ENCODE assay signal across 25 cellular contexts in genomic region chr9:91564081-91564670, GRCh38.
"Had no signal": no experiment of that assay in that cellular context is flagged by ENCODE, and none has a peak within 500 bp of the region (broad histone marks: within the 10 kb centered on the region; RNA-seq: fewer than 3 reads in every experiment).

No MANE protein-coding gene starts in this region.

- FAIRE-seq: endothelial cell of umbilical vein, frontal cortex had no signal

- H3K9me3 Mint-ChIP-seq: dendritic cell treated with granulocyte-macrophage colony-stimulating factor and Interleukin-4, amounts not matched to agents 40 ng/mL and 50 ng/mL, for 4 days; immature natural killer cell; natural killer cell treated with Interleukin-12 subunit alpha and Interleukin-12 subunit beta and Interleukin-15 and Interleukin-18, amount 100 ng/mL, for 72 hours; stimulated activated memory B cell treated with anti-CD40 and anti-IgM and Interleukin-4, amounts not matched to agents 10 μg/mL and 1 μg/mL and 100 μg/mL, for 72 hours; type B pancreatic cell had no signal

- H3K36me3 Mint-ChIP-seq: immature natural killer cell; natural killer cell treated with Interleukin-12 subunit alpha and Interleukin-12 subunit beta and Interleukin-15 and Interleukin-18, amount 100 ng/mL, for 72 hours; stimulated activated memory B cell treated with anti-CD40 and anti-IgM and Interleukin-4, amounts not matched to agents 10 μg/mL and 1 μg/mL and 100 μg/mL, for 72 hours; type B pancreatic cell had no signal

- H3K4me1 Mint-ChIP-seq: immature natural killer cell; stimulated activated memory B cell treated with anti-CD40 and anti-IgM and Interleukin-4, amounts not matched to agents 10 μg/mL and 1 μg/mL and 100 μg/mL, for 72 hours had no signal

- H3K4me3 ChIP-seq: colonic mucosa, esophagus squamous epithelium, lower lobe of right lung, prostate gland, right atrium auricular region, testis, tibial artery had no signal

- H3K27ac Mint-ChIP-seq: dendritic cell treated with granulocyte-macrophage colony-stimulating factor and Interleukin-4, amounts not matched to agents 40 ng/mL and 50 ng/mL, for 4 days; immature natural killer cell; stimulated activated memory B cell treated with anti-CD40 and anti-IgM and Interleukin-4, amounts not matched to agents 10 μg/mL and 1 μg/mL and 100 μg/mL, for 72 hours; type B pancreatic cell had no signal

- DNase-seq: colonic mucosa; effector memory CD4-positive, alpha-beta T cell; esophagus squamous epithelium; hypothalamus; immature natural killer cell; islet precursor cell; kidney glomerular epithelial cell; left colon; left ventricle myocardium superior; lower lobe of right lung; nucleus accumbens; stimulated activated CD4-positive, alpha-beta T cell treated with anti-CD3 and anti-CD28 coated beads, Interleukin-2, amount 100 ng/mL, for 24 hours; stimulated activated CD4-positive, alpha-beta T cell treated with anti-CD3 and anti-CD28 coated beads, Interleukin-4, amount 100 ng/mL, for 24 hours; stimulated activated naive CD8-positive, alpha-beta T cell treated with anti-CD3 and anti-CD28 coated beads, Interleukin-15, Interleukin-2, amounts not matched to agents 100 U/mL and 50 U/mL, for 24 hours; substantia nigra; testis; tibial artery had no signal

- H3K9me3 ChIP-seq: colonic mucosa, lower lobe of right lung, prostate gland, testis had no signal

- H3K27me3 ChIP-seq: colonic mucosa, right atrium auricular region, testis, tibial artery had no signal

- H3K27ac ChIP-seq: colonic mucosa, esophagus squamous epithelium, lower lobe of right lung, prostate gland, right atrium auricular region, testis, tibial artery had no signal

- H3K4me1 ChIP-seq: colonic mucosa, esophagus squamous epithelium, lower lobe of right lung, prostate gland, right atrium auricular region, testis, tibial artery had no signal

- H3K36me3 ChIP-seq: colonic mucosa, esophagus squamous epithelium, lower lobe of right lung, prostate gland, right atrium auricular region, tibial artery had no signal

- H3K4me3 Mint-ChIP-seq: dendritic cell treated with granulocyte-macrophage colony-stimulating factor and Interleukin-4, amounts not matched to agents 40 ng/mL and 50 ng/mL, for 4 days; immature natural killer cell; natural killer cell treated with Interleukin-12 subunit alpha and Interleukin-12 subunit beta and Interleukin-15 and Interleukin-18, amount 100 ng/mL, for 72 hours; stimulated activated memory B cell treated with anti-CD40 and anti-IgM and Interleukin-4, amounts not matched to agents 10 μg/mL and 1 μg/mL and 100 μg/mL, for 72 hours; type B pancreatic cell had no signal
